ENCODE assay signal across 8 cellular contexts in genomic region chr1:202407378-202407777, GRCh38. TPM values are rescaled to one million over a fixed set of nuclear protein-coding genes. Genes with fewer than 3 reads are reported as not detected.
DNase-seq lines count a peak whose midpoint lies in the region; ATAC-seq and TF ChIP-seq lines count a peak whose summit lies in the region.
"Not testable (repeated sequence)": the region's sequence is repeated elsewhere in the genome, so short reads cannot be mapped to it uniquely, and the experiment has no call there.

No MANE protein-coding gene starts in this region.

- H3K36me3 Mint-ChIP-seq in activated CD8-positive, alpha-beta T cell treated with anti-CD3 and anti-CD28 coated beads for 36 hours (ENCODE audit: low read depth): not testable (repeated sequence)

- H4K20me1 ChIP-seq in hepatocyte (ENCODE audit: insufficient read depth, poor library complexity, severe bottlenecking): not testable (repeated sequence)

- H3K27ac Mint-ChIP-seq in activated CD8-positive, alpha-beta T cell treated with anti-CD3 and anti-CD28 coated beads for 36 hours: not testable (repeated sequence)

- intact Hi-C loops in activated CD8-positive, alpha-beta T cell treated with anti-CD3 and anti-CD28 coated beads for 36 hours (cut with micrococcal nuclease): not testable (repeated sequence)
- intact Hi-C loops in psoas muscle (cut with DNase I): loop anchor here in 1 of 2 donors (5.0 kb wide), 1 partner anchor 50 kb away; no protein-coding TSS in a partner anchor

- not testable (repeated sequence) for H3K9me3 Mint-ChIP-seq in activated CD8-positive, alpha-beta T cell treated with anti-CD3 and anti-CD28 coated beads for 36 hours

- H3K4me1 Mint-ChIP-seq in activated CD8-positive, alpha-beta T cell treated with anti-CD3 and anti-CD28 coated beads for 36 hours (ENCODE audit: low read depth): peaks cover 22% of the 10 kb centered on the region

- H2AFZ ChIP-seq in hepatocyte: not testable (repeated sequence)

- H3K36me3 ChIP-seq in cardiac muscle cell; hepatocyte (replicated peaks; ENCODE audit: insufficient read depth, low read depth); psoas muscle (ENCODE audit: insufficient read depth in 1 of 2, low read depth in 1 of 2): not testable (repeated sequence)

- CTCF ChIA-PET in activated CD8-positive, alpha-beta T cell treated with anti-CD3 and anti-CD28 coated beads for 36 hours (lab: Charles Lee): not testable (repeated sequence)

- not testable (repeated sequence) for TF ChIP-seq CTCF in activated CD8-positive, alpha-beta T cell treated with anti-CD3 and anti-CD28 coated beads for 36 hours (IDR thresholded peaks at IDR 0.05); cardiac muscle cell (IDR thresholded peaks at IDR 0.05; ENCODE audit: low read depth, low read length); hepatocyte (IDR thresholded peaks at IDR 0.05; ENCODE audit: poor library complexity); psoas muscle (IDR thresholded peaks at IDR 0.05)

- not testable (repeated sequence) for H3K27me3 ChIP-seq in cardiac muscle cell; hepatocyte; psoas muscle (ENCODE audit: insufficient read depth in 3 of 3, low read length in 2 of 3)

- POLR2A ChIA-PET in activated CD8-positive, alpha-beta T cell treated with anti-CD3 and anti-CD28 coated beads for 36 hours (lab: Charles Lee): interaction anchor here (0.5 kb wide), 1 partner anchor 677 kb away, joined by 3 read pairs; no protein-coding TSS in a partner anchor

- H3K4me1 ChIP-seq in cardiac muscle cell (ENCODE audit: low read depth) (peaks cover 57% of the 10 kb centered on the region), psoas muscle (peaks cover 36% of the 10 kb centered on the region)
- H3K4me1 ChIP-seq in hepatocyte (ENCODE audit: insufficient read depth): not testable (repeated sequence)

- H3K9me2 ChIP-seq in hepatocyte (replicated peaks; ENCODE audit: insufficient read depth): not testable (repeated sequence)

- not testable (repeated sequence) for H3K27me3 Mint-ChIP-seq in activated CD8-positive, alpha-beta T cell treated with anti-CD3 and anti-CD28 coated beads for 36 hours

- H3K9me3 ChIP-seq in cardiac muscle cell (ENCODE audit: low read depth); hepatocyte (ENCODE audit: low read depth); psoas muscle: not testable (repeated sequence)

- H3K4me3 ChIP-seq in cardiac muscle cell, hepatocyte: not testable (repeated sequence)
- H3K4me3 ChIP-seq in psoas muscle: peak overlapping the region; percentile 60

- H3K27ac ChIP-seq in cardiac muscle cell: peak overlapping the region; percentile 75
- peak overlapping the region; percentile 24 for H3K27ac ChIP-seq in hepatocyte
- H3K27ac ChIP-seq in psoas muscle: peak overlapping the region; percentile 97
- H3K27ac ChIP-seq in substantia nigra (ENCODE audit: low read depth, low read length, poor library complexity, severe bottlenecking): peak overlapping the region; percentile 38

- peak; percentile 73 for DNase-seq in LHCN-M2 (ENCODE audit: low read depth)
- DNase-seq in NCI-H524 treated with DMSO at 0.1 percent for 48 hours (lab: John Stamatoyannopoulos, UW): peak; percentile 21
- peak; percentile 26 for DNase-seq in SK-N-DZ (ENCODE audit: low spot score)
- DNase-seq in activated CD8-positive, alpha-beta T cell treated with anti-CD3 and anti-CD28 coated beads for 36 hours; cardiac muscle cell (ENCODE audit: low read depth in 1 of 2, low spot score in 1 of 2); hepatocyte (ENCODE audit: low spot score); substantia nigra (lab: John Stamatoyannopoulos, UW): not testable (repeated sequence)
- peak in 1 of 2 donors; percentile 28 for DNase-seq in psoas muscle

- not testable (repeated sequence) for H3K4me3 Mint-ChIP-seq in activated CD8-positive, alpha-beta T cell treated with anti-CD3 and anti-CD28 coated beads for 36 hours

- H3K4me2 ChIP-seq in hepatocyte: not testable (repeated sequence)

- not testable (repeated sequence) for H3K79me2 ChIP-seq in hepatocyte

- peak; percentile 39 for ATAC-seq in activated CD8-positive, alpha-beta T cell treated with anti-CD3 and anti-CD28 coated beads for 36 hours
- ATAC-seq in psoas muscle: peak; percentile 80 to 83 (median 82)

- 68% methylated on average over 2 of the region's 2 CpGs for WGBS in hepatocyte (ENCODE audit: low lambda C conversion rate, missing lambda C conversion rate)
- WGBS in psoas muscle, 3 donors: 31 to 53% (median 34%) methylated on average over 1 to 2 of the region's 2 CpGs

RNA-seq across cellular contexts. Expression of gene PPP1R12B, which starts 58.9 kb away (rescaled TPM):
- total RNA-seq in LHCN-M2 (2014; rRNA removed): 4.7 and 9.8 TPM in 2 replicates
- polyA plus RNA-seq in LHCN-M2 (2012): 3.2 TPM
- polyA plus RNA-seq in SK-N-DZ (2014; cell fraction: cytosol; rRNA removed): 6.7 and 9.7 TPM in 2 replicates
- polyA plus RNA-seq in SK-N-DZ (2014; cell fraction: nucleus; rRNA removed): 4.5 and 8.5 TPM in 2 replicates
- 10 to 100 TPM; 13.0 to 14.1 TPM for total RNA-seq in activated CD8-positive, alpha-beta T cell treated with anti-CD3 and anti-CD28 coated beads for 36 hours
- 203 and 340 TPM in 2 replicates for total RNA-seq in cardiac muscle cell
- polyA plus RNA-seq in cardiac muscle cell: 109 and 156 TPM in 2 replicates
- 8.5 and 15.0 TPM in 2 replicates for total RNA-seq in hepatocyte
- 8.1 and 12.3 TPM in 2 replicates for polyA plus RNA-seq in hepatocyte
- 100 to 1,000 TPM in 3 of 4 donors, 10 to 100 TPM in 1; 86.1 to 189 (median 158) TPM for total RNA-seq in psoas muscle
- polyA plus RNA-seq in psoas muscle: 10 to 100 TPM in 2 of 3 donors, 1 to 10 TPM in 1; 8.3 to 73.3 (median 18.7) TPM

Comparison
In these comparisons a context has a peak if more than half of its experiments do, and no peak if none do; other contexts are left out.
1. H3K27ac ChIP-seq: peak in every context shown above with its lines; median percentile 97 in psoas muscle; 75 in cardiac muscle cell; 38 in substantia nigra; 24 in hepatocyte.